In genomic region chr1:108129999-108130398, GRCh38 we compare ENCODE assay signal across 22 cellular contexts.
A peak's percentile ranks its signal among the peaks of the same experiment; 100 is the strongest.
DNase-seq lines count a peak whose midpoint lies in the region; ATAC-seq, FAIRE-seq and TF ChIP-seq lines count a peak whose summit lies in the region.
"Had no signal": no experiment of that assay in that cellular context is flagged by ENCODE, and none has a peak within 500 bp of the region (broad histone marks: within the 10 kb centered on the region; RNA-seq: fewer than 3 reads in every experiment).

No MANE protein-coding gene starts in this region.

- H3K4me3 Mint-ChIP-seq in H9 (no peak overlapping the region), T-cell (no peak overlapping the region)
- H3K4me3 Mint-ChIP-seq in stimulated activated memory B cell treated with anti-CD40 and anti-IgM and Interleukin-4, amounts not matched to agents 10 μg/mL and 1 μg/mL and 100 μg/mL, for 72 hours, result no peak overlapping the region
- H3K4me3 Mint-ChIP-seq: CD14-positive monocyte; CD4-positive, alpha-beta T cell had no signal

- H4K8ac ChIP-seq in H9 (replicated peaks; ENCODE audit: insufficient read length, low read depth, low read length), result no peak overlapping the region

- H3K4me2 ChIP-seq in H9 (ENCODE audit: insufficient read depth, insufficient read length, low read length), result no peak overlapping the region
- no peak overlapping the region for H3K4me2 ChIP-seq in K562 (ENCODE audit: insufficient read depth, low read length)
- H3K4me2 ChIP-seq: A549 had no signal

- H2BK5ac ChIP-seq in H9 (ENCODE audit: insufficient read length, low read length), result no peak overlapping the region

- no peak overlapping the region for H3K9ac ChIP-seq in H9 (ENCODE audit: extremely low read depth, insufficient read length, low read length)
- H3K9ac ChIP-seq in K562 (ENCODE audit: insufficient read depth in 1 of 2, low read depth in 2 of 2, low read length in 2 of 2), result no peak overlapping the region
- H3K9ac ChIP-seq: BLaER1 treated with 17β-estradiol and CSF1 and Interleukin-3, amounts not matched to agents 10 nM and 100 nM had no signal

- no peaks in the 10 kb centered on the region for H3K4me1 ChIP-seq in H9 (ENCODE audit: insufficient read depth, low read length)
- no peaks in the 10 kb centered on the region for H3K4me1 ChIP-seq in K562 (replicated peaks in 1 of 2; ENCODE audit: control insufficient read depth in 2 of 2, insufficient read depth in 2 of 2, low read length in 2 of 2)
- H3K4me1 ChIP-seq: A549, BE2C, Caco-2 had no signal

- no peak overlapping the region for H2BK15ac ChIP-seq in H9 (ENCODE audit: low read depth, low read length)

- TF ChIP-seq CTCF in H9 (conservative IDR thresholded peaks at IDR 0.05) (no peak), K562 (IDR thresholded peaks at IDR 0.05 in 2 of 3, conservative IDR thresholded peaks at IDR 0.05 in 1 of 3; ENCODE audit: insufficient read depth in 2 of 3, low read depth in 1 of 3, low read length in 3 of 3) (no peak)

- H4K5ac ChIP-seq in H9 (ENCODE audit: insufficient read length, low read depth, low read length), result no peak overlapping the region

- H3K23ac ChIP-seq in H9 (ENCODE audit: insufficient read length, low read depth, low read length), result no peak overlapping the region

- H3K27me3 Mint-ChIP-seq in H9 (ENCODE audit: low read depth) (no peaks in the 10 kb centered on the region), T-cell (no peaks in the 10 kb centered on the region)
- no peaks in the 10 kb centered on the region for H3K27me3 Mint-ChIP-seq in stimulated activated memory B cell treated with anti-CD40 and anti-IgM and Interleukin-4, amounts not matched to agents 10 μg/mL and 1 μg/mL and 100 μg/mL, for 72 hours
- H3K27me3 Mint-ChIP-seq: CD4-positive, alpha-beta T cell had no signal

- BruUV-seq in K562 (replicated peaks; lab: Mats Ljungman, UMichigan), result no TSS peak

- FAIRE-seq in K562 (lab: Jason Lieb, UNC), result no peak
- FAIRE-seq: A549, GM12891, H54 had no signal

- no peak overlapping the region for H2BK20ac ChIP-seq in H9 (ENCODE audit: low read depth, low read length, poor library complexity, severe bottlenecking)

- H3K4ac ChIP-seq in H9 (ENCODE audit: low read depth, low read length), result no peak overlapping the region

- H3K36me3 Mint-ChIP-seq in H9 (ENCODE audit: insufficient read depth in 1 of 3, low read depth in 3 of 3) (peaks cover 19 to 35% (median 35%) of the 10 kb centered on the region in 3 experiments), T-cell (peaks cover 22% of the 10 kb centered on the region)
- peaks cover 26% of the 10 kb centered on the region for H3K36me3 Mint-ChIP-seq in stimulated activated memory B cell treated with anti-CD40 and anti-IgM and Interleukin-4, amounts not matched to agents 10 μg/mL and 1 μg/mL and 100 μg/mL, for 72 hours

- no peak for TF ChIP-seq RAD21 in K562 (CRISPR knock-in tag; conservative IDR thresholded peaks at IDR 0.05 in 1 of 2, IDR thresholded peaks at IDR 0.05 in 1 of 2)

- no peak overlapping the region for H3K27ac ChIP-seq in H9 (ENCODE audit: insufficient read length, low read depth, low read length)
- H3K27ac ChIP-seq in K562 (ENCODE audit: extremely low read depth, low read depth, low read length), result no peak overlapping the region
- H3K27ac ChIP-seq: A549; BLaER1 treated with 17β-estradiol and CSF1 and Interleukin-3, amounts not matched to agents 10 nM and 100 nM had no signal

- H3K4me3 ChIP-seq in K562, result no peak overlapping the region
- H3K4me3 ChIP-seq: A549; BLaER1 treated with 17β-estradiol and CSF1 and Interleukin-3, amounts not matched to agents 10 nM and 100 nM had no signal

- TF ChIP-seq POLR2A in K562 (conservative IDR thresholded peaks at IDR 0.05), result no peak

- H3K27ac Mint-ChIP-seq in H9 (no peak overlapping the region), T-cell (peak overlapping the region in 1 of 2 donors; percentile 44)
- peak overlapping the region; percentile 6 for H3K27ac Mint-ChIP-seq in stimulated activated memory B cell treated with anti-CD40 and anti-IgM and Interleukin-4, amounts not matched to agents 10 μg/mL and 1 μg/mL and 100 μg/mL, for 72 hours
- H3K27ac Mint-ChIP-seq: CD4-positive, alpha-beta T cell had no signal

- intact Hi-C loops in K562 (cut with micrococcal nuclease), result loop anchor here (5.0 to 10.0 kb wide), 2 partner anchors 193 to 515 kb away; no protein-coding TSS in a partner anchor

- no peak overlapping the region for H3K14ac ChIP-seq in H9 (ENCODE audit: insufficient read depth, low read length)

- no peak for DNase-seq in H9
- peak; percentile 43 for DNase-seq in NCI-H82 treated with DMSO at 0.1 percent for 48 hours (lab: John Stamatoyannopoulos, UW; ENCODE audit: unreplicated experiment)
- DNase-seq in K562 (ENCODE audit: extremely low read depth in 1 of 4, low spot score in 3 of 4), result no peak
- no peak for DNase-seq in T-cell
- DNase-seq: 8988T; ACHN; BE2C; Caco-2; CD4-positive, alpha-beta T cell; DMS 273 treated with DMSO at 0.1 percent for 48 hours; DMS79; EL; GOT3; HCEC 1CT had no signal

- H3K9me1 ChIP-seq in K562 (ENCODE audit: control insufficient read depth, insufficient read depth, low read length), result no peaks in the 10 kb centered on the region

- POLR2A ChIA-PET in K562 (lab: Yijun Ruan, JAX), result interaction anchor here (0.7 kb wide), 1 partner anchor 353 kb away, joined by 4 read pairs; no protein-coding TSS in a partner anchor
- POLR2A ChIA-PET in T-cell (lab: Charles Lee), result interaction anchor here in 1 of 2 donors (0.6 kb wide), 1 partner anchor 391 kb away, joined by 3 read pairs; no protein-coding TSS in a partner anchor

- H2AK5ac ChIP-seq in H9 (ENCODE audit: insufficient read length, low read length), result peak overlapping the region; percentile 46

- H3K23me2 ChIP-seq in H9 (ENCODE audit: insufficient read length, low read depth, low read length, poor library complexity, severe bottlenecking), result no peaks in the 10 kb centered on the region

- in situ Hi-C loops in K562 (cut with MboI), result loop anchor here (5.0 kb wide), 1 partner anchor 353 kb away; no protein-coding TSS in a partner anchor

- no peak overlapping the region for H4K91ac ChIP-seq in H9 (ENCODE audit: insufficient read length, low read depth, low read length)

- H3K18ac ChIP-seq in H9 (ENCODE audit: insufficient read length, low read depth, low read length), result no peak overlapping the region

- H4K20me1 ChIP-seq in H9 (ENCODE audit: control insufficient read depth, insufficient read depth, insufficient read length) (no peaks in the 10 kb centered on the region), K562 (replicated peaks; ENCODE audit: control insufficient read depth, insufficient read depth, low read length) (no peaks in the 10 kb centered on the region)
- H4K20me1 ChIP-seq: BLaER1 treated with 17β-estradiol and CSF1 and Interleukin-3, amounts not matched to agents 10 nM and 100 nM had no signal

- no peaks in the 10 kb centered on the region for H3K36me3 ChIP-seq in K562 (ENCODE audit: control insufficient read depth, insufficient read depth, low read length)
- H3K36me3 ChIP-seq: BE2C had no signal

- no peak overlapping the region for H3T11ph ChIP-seq in H9 (ENCODE audit: low read length)

- H2AFZ ChIP-seq in H9 (ENCODE audit: low read length), result no peak overlapping the region
- H2AFZ ChIP-seq in K562 (ENCODE audit: low read depth, low read length), result no peak overlapping the region

- H3K79me2 ChIP-seq in H9 (ENCODE audit: insufficient read depth, low read length) (no peaks in the 10 kb centered on the region), K562 (ENCODE audit: control insufficient read depth, insufficient read depth, low read length) (no peaks in the 10 kb centered on the region)

- no peaks in the 10 kb centered on the region for H3K27me3 ChIP-seq in H9 (ENCODE audit: insufficient read depth, low read length)
- H3K27me3 ChIP-seq in K562 (ENCODE audit: control insufficient read depth in 2 of 2, insufficient read depth in 2 of 2, low read length in 2 of 2), result peaks cover 0 to 5% of the 10 kb centered on the region in 2 experiments; a peak in 2 of 5 replicates
- H3K27me3 ChIP-seq: BLaER1 treated with 17β-estradiol and CSF1 and Interleukin-3, amounts not matched to agents 10 nM and 100 nM had no signal

- no peaks in the 10 kb centered on the region for H3K79me1 ChIP-seq in H9 (ENCODE audit: insufficient read depth, low read depth, low read length, poor library complexity, severe bottlenecking)

- no peak for TF ChIP-seq EP300 in K562 (IDR thresholded peaks at IDR 0.05; ENCODE audit: low read length)

- CTCF ChIA-PET in K562 (lab: Yijun Ruan, JAX; ENCODE audit: low intra/inter-chr PET ratio) (no interaction called here), T-cell (lab: Charles Lee) (interaction anchor here (0.5 to 8.9 kb wide), 3 partner anchors 12 to 350 kb away, joined by 3 to 335 read pairs (median 4); no protein-coding TSS in a partner anchor)

- H2BK120ac ChIP-seq in H9 (ENCODE audit: low read depth, low read length, poor library complexity, severe bottlenecking), result no peak overlapping the region

- no peak overlapping the region for H3K56ac ChIP-seq in H9 (ENCODE audit: insufficient read length, low read depth, low read length)

- peaks cover 2 to 5% of the 10 kb centered on the region in 2 experiments for H3K4me1 Mint-ChIP-seq in H9
- H3K4me1 Mint-ChIP-seq in stimulated activated memory B cell treated with anti-CD40 and anti-IgM and Interleukin-4, amounts not matched to agents 10 μg/mL and 1 μg/mL and 100 μg/mL, for 72 hours, result no peaks in the 10 kb centered on the region
- H3K4me1 Mint-ChIP-seq in T-cell, result peaks cover 4 to 5% (median 5%) of the 10 kb centered on the region in 3 donors

- ATAC-seq in K562 (no peak), T-cell (replicated peaks in 1 of 4) (no peak), HG02852 (IDR thresholded peaks at IDR 0.05; ENCODE audit: unreplicated experiment) (no peak), HG03342 (IDR thresholded peaks at IDR 0.05; ENCODE audit: unreplicated experiment) (no peak)
- ATAC-seq in stimulated activated memory B cell treated with anti-CD40 and anti-IgM and Interleukin-4, amounts not matched to agents 10 μg/mL and 1 μg/mL and 100 μg/mL, for 72 hours, result no peak
- ATAC-seq: A549 had no signal

- WGBS in H9 (ENCODE audit: extremely low coverage, insufficient read length, low lambda C conversion rate), result no CpG with 5 or more reads among the region's 4 CpGs
- 0% methylated on average over 4 of the region's 4 CpGs for WGBS in K562 (ENCODE audit: insufficient coverage, low coverage, missing lambda C conversion rate)

- no peak overlapping the region for H2BK12ac ChIP-seq in H9 (ENCODE audit: insufficient read length, low read depth, low read length)

- H3K9me3 ChIP-seq in H9 (ENCODE audit: control insufficient read depth, low read depth, low read length) (peaks cover 10% of the 10 kb centered on the region), K562 (replicated peaks; ENCODE audit: control insufficient read depth, insufficient read depth, low read depth, low read length) (no peaks in the 10 kb centered on the region)
- H3K9me3 ChIP-seq: A549, BE2C, Caco-2 had no signal

- H3K9me3 Mint-ChIP-seq in H9 (peaks cover 18 to 25% of the 10 kb centered on the region in 2 experiments), T-cell (peaks cover 3 to 5% (median 5%) of the 10 kb centered on the region in 3 donors)
- peaks cover 7% of the 10 kb centered on the region for H3K9me3 Mint-ChIP-seq in stimulated activated memory B cell treated with anti-CD40 and anti-IgM and Interleukin-4, amounts not matched to agents 10 μg/mL and 1 μg/mL and 100 μg/mL, for 72 hours
- H3K9me3 Mint-ChIP-seq: CD4-positive, alpha-beta T cell had no signal

TF ChIP-seq in K562, 482 proteins besides CTCF, POLR2A, EP300 and RAD21 (continues in another document):
- peak; percentile 86 to 87 for TF ChIP-seq KDM1A (IDR thresholded peaks at IDR 0.05)
- TF ChIP-seq HDAC1 (IDR thresholded peaks at IDR 0.05), result peak in 1 of 2 experiments; percentile 21; a peak in 1 of 4 replicates
